Comparison of ENCODE assay signal across 1 cellular context in the genomic region with DNA sequence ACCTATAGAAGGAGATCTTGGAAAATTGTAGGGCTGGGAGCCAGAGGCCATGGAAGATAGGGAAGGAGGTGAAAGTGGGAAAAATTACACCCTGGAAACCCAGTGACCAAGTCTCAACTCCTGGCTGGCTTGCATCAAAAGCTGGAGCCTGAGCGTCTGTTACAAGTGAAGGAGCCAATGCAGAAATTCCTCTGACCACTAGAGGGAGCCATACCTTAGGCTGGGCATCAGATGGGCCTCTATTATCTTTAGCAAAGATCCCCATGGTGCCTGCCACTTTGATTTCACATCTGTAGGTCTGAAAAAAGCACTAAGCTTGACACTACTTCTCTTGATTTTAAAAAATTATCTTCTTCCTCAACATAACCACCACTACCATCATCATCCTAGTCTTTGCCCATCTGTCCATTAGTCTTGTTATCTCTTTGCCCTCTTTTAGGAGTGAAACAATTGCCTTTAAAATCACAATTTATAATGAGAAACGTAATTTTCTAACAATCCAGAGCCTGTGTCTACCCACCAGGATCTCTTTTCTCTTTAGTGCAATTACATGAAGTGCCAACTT.
A peak's percentile ranks its signal among the peaks of the same experiment; 100 is the strongest.
TF ChIP-seq lines count a peak whose summit lies in the region.

No MANE protein-coding gene starts in this region.

TF ChIP-seq in K562, 482 proteins besides CTCF, POLR2A, EP300 and RAD21 (continued from another document and continues in another):
- TF ChIP-seq MBD1 (CRISPR knock-in tag; IDR thresholded peaks at IDR 0.05) (no peak), CUX1 (CRISPR knock-in tag; IDR thresholded peaks at IDR 0.05) (no peak), ZKSCAN1 (IDR thresholded peaks at IDR 0.05; ENCODE audit: low read depth, low read length) (no peak), STAT5B (CRISPR knock-in tag; IDR thresholded peaks at IDR 0.05) (no peak), ZNF146 (CRISPR knock-in tag; IDR thresholded peaks at IDR 0.05; ENCODE audit: unreplicated experiment) (no peak), LCOR (CRISPR knock-in tag; IDR thresholded peaks at IDR 0.05) (no peak), THRA (IDR thresholded peaks at IDR 0.05) (no peak), POU5F1 (IDR thresholded peaks at IDR 0.05; ENCODE audit: borderline replicate concordance, low read depth, low read length, partially characterized antibody) (no peak), PCBP1 (IDR thresholded peaks at IDR 0.05; ENCODE audit: low read depth, low read length, poor library complexity, severe bottlenecking) (no peak), ZNF316 (IDR thresholded peaks at IDR 0.05) (no peak), ZNF24 (IDR thresholded peaks at IDR 0.05) (no peak), ETV5 (CRISPR knock-in tag; IDR thresholded peaks at IDR 0.05; ENCODE audit: low read depth) (no peak), KAT8 (IDR thresholded peaks at IDR 0.05; ENCODE audit: low read depth) (no peak), ZNF830 (CRISPR knock-in tag; IDR thresholded peaks at IDR 0.05) (no peak), KLF16 (IDR thresholded peaks at IDR 0.05) (0 out of 2 replicates have a peak, but pooled peaks have one; percentile 16), GATA2 (CRISPR knock-in tag; IDR thresholded peaks at IDR 0.05) (peak; percentile 31; the same call in 1 of the 2 replicates), HMBOX1 (IDR thresholded peaks at IDR 0.05) (no peak), ZNF780A (CRISPR knock-in tag; IDR thresholded peaks at IDR 0.05) (no peak), CHD1 (IDR thresholded peaks at IDR 0.05; ENCODE audit: low read length) (no peak), ZNF165 (CRISPR knock-in tag; IDR thresholded peaks at IDR 0.05; ENCODE audit: borderline replicate concordance) (no peak), GTF2B (IDR thresholded peaks at IDR 0.05; ENCODE audit: extremely low read depth, insufficient read length) (no peak), KDM5B (IDR thresholded peaks at IDR 0.05; ENCODE audit: insufficient replicate concordance, low read depth, low read length) (no peak), CXXC5 (CRISPR knock-in tag; IDR thresholded peaks at IDR 0.05) (no peak), ARID3A (IDR thresholded peaks at IDR 0.05; ENCODE audit: borderline replicate concordance, low read depth, low read length) (no peak)
- TF ChIP-seq, protein P1, sequence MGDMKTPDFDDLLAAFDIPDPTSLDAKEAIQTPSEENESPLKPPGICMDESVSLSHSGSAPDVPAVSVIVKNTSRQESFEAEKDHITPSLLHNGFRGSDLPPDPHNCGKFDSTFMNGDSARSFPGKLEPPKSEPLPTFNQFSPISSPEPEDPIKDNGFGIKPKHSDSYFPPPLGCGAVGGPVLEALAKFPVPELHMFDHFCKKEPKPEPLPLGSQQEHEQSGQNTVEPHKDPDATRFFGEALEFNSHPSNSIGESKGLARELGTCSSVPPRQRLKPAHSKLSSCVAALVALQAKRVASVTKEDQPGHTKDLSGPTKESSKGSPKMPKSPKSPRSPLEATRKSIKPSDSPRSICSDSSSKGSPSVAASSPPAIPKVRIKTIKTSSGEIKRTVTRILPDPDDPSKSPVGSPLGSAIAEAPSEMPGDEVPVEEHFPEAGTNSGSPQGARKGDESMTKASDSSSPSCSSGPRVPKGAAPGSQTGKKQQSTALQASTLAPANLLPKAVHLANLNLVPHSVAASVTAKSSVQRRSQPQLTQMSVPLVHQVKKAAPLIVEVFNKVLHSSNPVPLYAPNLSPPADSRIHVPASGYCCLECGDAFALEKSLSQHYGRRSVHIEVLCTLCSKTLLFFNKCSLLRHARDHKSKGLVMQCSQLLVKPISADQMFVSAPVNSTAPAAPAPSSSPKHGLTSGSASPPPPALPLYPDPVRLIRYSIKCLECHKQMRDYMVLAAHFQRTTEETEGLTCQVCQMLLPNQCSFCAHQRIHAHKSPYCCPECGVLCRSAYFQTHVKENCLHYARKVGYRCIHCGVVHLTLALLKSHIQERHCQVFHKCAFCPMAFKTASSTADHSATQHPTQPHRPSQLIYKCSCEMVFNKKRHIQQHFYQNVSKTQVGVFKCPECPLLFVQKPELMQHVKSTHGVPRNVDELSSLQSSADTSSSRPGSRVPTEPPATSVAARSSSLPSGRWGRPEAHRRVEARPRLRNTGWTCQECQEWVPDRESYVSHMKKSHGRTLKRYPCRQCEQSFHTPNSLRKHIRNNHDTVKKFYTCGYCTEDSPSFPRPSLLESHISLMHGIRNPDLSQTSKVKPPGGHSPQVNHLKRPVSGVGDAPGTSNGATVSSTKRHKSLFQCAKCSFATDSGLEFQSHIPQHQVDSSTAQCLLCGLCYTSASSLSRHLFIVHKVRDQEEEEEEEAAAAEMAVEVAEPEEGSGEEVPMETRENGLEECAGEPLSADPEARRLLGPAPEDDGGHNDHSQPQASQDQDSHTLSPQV (IDR thresholded peaks at IDR 0.05): no peak
- TF ChIP-seq, protein P2, sequence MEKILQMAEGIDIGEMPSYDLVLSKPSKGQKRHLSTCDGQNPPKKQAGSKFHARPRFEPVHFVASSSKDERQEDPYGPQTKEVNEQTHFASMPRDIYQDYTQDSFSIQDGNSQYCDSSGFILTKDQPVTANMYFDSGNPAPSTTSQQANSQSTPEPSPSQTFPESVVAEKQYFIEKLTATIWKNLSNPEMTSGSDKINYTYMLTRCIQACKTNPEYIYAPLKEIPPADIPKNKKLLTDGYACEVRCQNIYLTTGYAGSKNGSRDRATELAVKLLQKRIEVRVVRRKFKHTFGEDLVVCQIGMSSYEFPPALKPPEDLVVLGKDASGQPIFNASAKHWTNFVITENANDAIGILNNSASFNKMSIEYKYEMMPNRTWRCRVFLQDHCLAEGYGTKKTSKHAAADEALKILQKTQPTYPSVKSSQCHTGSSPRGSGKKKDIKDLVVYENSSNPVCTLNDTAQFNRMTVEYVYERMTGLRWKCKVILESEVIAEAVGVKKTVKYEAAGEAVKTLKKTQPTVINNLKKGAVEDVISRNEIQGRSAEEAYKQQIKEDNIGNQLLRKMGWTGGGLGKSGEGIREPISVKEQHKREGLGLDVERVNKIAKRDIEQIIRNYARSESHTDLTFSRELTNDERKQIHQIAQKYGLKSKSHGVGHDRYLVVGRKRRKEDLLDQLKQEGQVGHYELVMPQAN (IDR thresholded peaks at IDR 0.05; ENCODE audit: borderline replicate concordance): no peak
- TF ChIP-seq, protein P3, sequence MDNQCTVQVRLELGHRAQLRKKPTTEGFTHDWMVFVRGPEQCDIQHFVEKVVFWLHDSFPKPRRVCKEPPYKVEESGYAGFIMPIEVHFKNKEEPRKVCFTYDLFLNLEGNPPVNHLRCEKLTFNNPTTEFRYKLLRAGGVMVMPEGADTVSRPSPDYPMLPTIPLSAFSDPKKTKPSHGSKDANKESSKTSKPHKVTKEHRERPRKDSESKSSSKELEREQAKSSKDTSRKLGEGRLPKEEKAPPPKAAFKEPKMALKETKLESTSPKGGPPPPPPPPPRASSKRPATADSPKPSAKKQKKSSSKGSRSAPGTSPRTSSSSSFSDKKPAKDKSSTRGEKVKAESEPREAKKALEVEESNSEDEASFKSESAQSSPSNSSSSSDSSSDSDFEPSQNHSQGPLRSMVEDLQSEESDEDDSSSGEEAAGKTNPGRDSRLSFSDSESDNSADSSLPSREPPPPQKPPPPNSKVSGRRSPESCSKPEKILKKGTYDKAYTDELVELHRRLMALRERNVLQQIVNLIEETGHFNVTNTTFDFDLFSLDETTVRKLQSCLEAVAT (IDR thresholded peaks at IDR 0.05): no peak
- TF ChIP-seq, protein P4, sequence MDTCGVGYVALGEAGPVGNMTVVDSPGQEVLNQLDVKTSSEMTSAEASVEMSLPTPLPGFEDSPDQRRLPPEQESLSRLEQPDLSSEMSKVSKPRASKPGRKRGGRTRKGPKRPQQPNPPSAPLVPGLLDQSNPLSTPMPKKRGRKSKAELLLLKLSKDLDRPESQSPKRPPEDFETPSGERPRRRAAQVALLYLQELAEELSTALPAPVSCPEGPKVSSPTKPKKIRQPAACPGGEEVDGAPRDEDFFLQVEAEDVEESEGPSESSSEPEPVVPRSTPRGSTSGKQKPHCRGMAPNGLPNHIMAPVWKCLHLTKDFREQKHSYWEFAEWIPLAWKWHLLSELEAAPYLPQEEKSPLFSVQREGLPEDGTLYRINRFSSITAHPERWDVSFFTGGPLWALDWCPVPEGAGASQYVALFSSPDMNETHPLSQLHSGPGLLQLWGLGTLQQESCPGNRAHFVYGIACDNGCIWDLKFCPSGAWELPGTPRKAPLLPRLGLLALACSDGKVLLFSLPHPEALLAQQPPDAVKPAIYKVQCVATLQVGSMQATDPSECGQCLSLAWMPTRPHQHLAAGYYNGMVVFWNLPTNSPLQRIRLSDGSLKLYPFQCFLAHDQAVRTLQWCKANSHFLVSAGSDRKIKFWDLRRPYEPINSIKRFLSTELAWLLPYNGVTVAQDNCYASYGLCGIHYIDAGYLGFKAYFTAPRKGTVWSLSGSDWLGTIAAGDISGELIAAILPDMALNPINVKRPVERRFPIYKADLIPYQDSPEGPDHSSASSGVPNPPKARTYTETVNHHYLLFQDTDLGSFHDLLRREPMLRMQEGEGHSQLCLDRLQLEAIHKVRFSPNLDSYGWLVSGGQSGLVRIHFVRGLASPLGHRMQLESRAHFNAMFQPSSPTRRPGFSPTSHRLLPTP (IDR thresholded peaks at IDR 0.05; ENCODE audit: borderline replicate concordance, extremely low read depth, insufficient read length): no peak
